ENCODE assay signal across 13 cellular contexts in the genomic region with DNA sequence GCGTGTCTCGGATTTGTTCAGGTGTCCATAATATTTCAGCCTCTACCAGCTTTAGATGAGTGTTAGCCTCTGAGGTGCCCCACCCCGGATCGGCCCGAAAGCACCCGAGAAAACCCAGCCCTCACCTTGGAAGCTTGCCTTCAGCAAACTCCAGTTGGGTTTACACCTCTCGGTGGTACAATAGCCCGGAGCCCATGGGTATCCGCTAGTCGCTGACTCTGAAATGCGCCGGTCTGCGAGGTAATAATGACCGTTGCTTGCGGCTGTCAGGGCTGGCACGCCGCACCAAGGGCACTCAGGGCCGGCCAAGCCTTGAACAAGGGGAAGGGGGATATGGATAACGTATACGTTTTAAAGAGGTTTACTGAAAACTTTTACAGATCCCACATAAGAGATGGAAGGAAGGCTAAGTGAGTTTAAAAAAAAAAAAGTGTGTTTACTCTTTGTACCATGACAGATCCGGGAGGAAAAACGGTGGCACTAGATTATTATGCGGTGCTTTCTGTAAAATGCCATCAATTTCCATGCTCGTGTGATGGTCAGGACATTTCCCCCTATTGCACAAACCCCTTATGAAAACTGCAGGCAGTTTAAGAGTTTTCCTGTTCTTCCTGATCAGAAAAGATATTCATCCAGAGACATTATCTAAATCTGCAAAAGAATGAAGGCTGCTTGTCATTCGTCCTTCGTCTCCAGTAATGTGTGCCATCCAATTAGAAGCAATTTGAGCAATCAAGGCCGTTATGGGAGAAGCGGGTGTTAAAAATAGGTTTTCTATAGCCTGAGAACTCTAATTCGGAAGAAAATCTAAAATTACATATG.
DNase-seq lines count a peak whose midpoint lies in the region; ATAC-seq, FAIRE-seq and TF ChIP-seq lines count a peak whose summit lies in the region.
"Had no signal": no experiment of that assay in that cellular context is flagged by ENCODE, and none has a peak within 500 bp of the region (broad histone marks: within the 10 kb centered on the region; RNA-seq: fewer than 3 reads in every experiment).

No MANE protein-coding gene starts in this region.

- H3K4me1 ChIP-seq in right cardiac atrium (ENCODE audit: control insufficient read depth, insufficient read depth, low read length), result peaks cover 2% of the 10 kb centered on the region
- peaks cover 6 to 27% (median 17%) of the 10 kb centered on the region in 4 experiments for H3K4me1 ChIP-seq in H1 (replicated peaks in 1 of 4; ENCODE audit: control insufficient read depth in 3 of 4, insufficient read depth in 4 of 4, low read length in 3 of 4)
- H3K4me1 ChIP-seq in neural progenitor cell, result peaks cover 12% of the 10 kb centered on the region

- H3K23me2 ChIP-seq in H1 (ENCODE audit: low read depth, low read length), result peaks cover 12% of the 10 kb centered on the region

- no peak overlapping the region for H2AK5ac ChIP-seq in H1 (ENCODE audit: low read depth, low read length)

- H2BK120ac ChIP-seq in H1 (replicated peaks; ENCODE audit: low read depth, low read length), result no peak overlapping the region

- intact Hi-C loops in right cardiac atrium (cut with DNase I), result loop anchor here in 3 of 4 donors (5.0 kb wide), 1 partner anchor 533 kb away; no protein-coding TSS in a partner anchor
- intact Hi-C loops in Right ventricle myocardium superior (cut with DNase I), result loop anchor here (10.0 kb wide), 1 partner anchor 110 kb away; no protein-coding TSS in a partner anchor

- no peak for TF ChIP-seq POLR2A in H1 (IDR thresholded peaks at IDR 0.05; ENCODE audit: control extremely low read depth in 1 of 2, low read depth in 2 of 2, low read length in 2 of 2)

- H4K91ac ChIP-seq in H1 (replicated peaks; ENCODE audit: insufficient read length, low read length), result no peak overlapping the region

- H3K79me1 ChIP-seq in H1 (ENCODE audit: low read depth, low read length), result no peaks in the 10 kb centered on the region

- H3K4ac ChIP-seq in H1 (replicated peaks; ENCODE audit: insufficient read length, low read depth, low read length), result no peak overlapping the region

- no peak overlapping the region for H2BK15ac ChIP-seq in H1 (ENCODE audit: low read length)

- H3K9ac ChIP-seq in H1 (replicated peaks in 1 of 4; ENCODE audit: extremely low read depth in 1 of 4, low read depth in 3 of 4, low read length in 3 of 4), result no peak overlapping the region
- no peak overlapping the region for H3K9ac ChIP-seq in neural progenitor cell

- FAIRE-seq in H1 (lab: Jason Lieb, UNC), result no peak

- TF ChIP-seq RAD21 in H1 (IDR thresholded peaks at IDR 0.05 in 1 of 2, conservative IDR thresholded peaks at IDR 0.05 in 1 of 2; ENCODE audit: low read depth in 2 of 2, low read length in 2 of 2), result no peak; a peak in 1 of 4 replicates

- 12% methylated on average over 29 of the region's 29 CpGs for WGBS in right cardiac atrium
- 9% methylated on average over 29 of the region's 29 CpGs; no CpG with 5 or more reads in 1 of the 2 experiments for WGBS in H1 (ENCODE audit: extremely low coverage in 1 of 2, insufficient coverage in 1 of 2, insufficient read length in 1 of 2, insufficient replicate concordance in 2 of 2, low coverage in 1 of 2, low lambda C conversion rate in 2 of 2, missing lambda C conversion rate in 1 of 2), 2 experiments

- H3K9me3 ChIP-seq in right cardiac atrium (ENCODE audit: control insufficient read depth, low read length), result no peaks in the 10 kb centered on the region
- H3K9me3 ChIP-seq in H1 (ENCODE audit: insufficient read depth in 2 of 2, low read depth in 1 of 2, low read length in 1 of 2), result no peaks in the 10 kb centered on the region
- H3K9me3 ChIP-seq in neural progenitor cell (ENCODE audit: low read depth), result no peaks in the 10 kb centered on the region
- H3K9me3 ChIP-seq: ovary, SJSA1 had no signal

- H3K27me3 ChIP-seq in right cardiac atrium (ENCODE audit: control insufficient read depth, insufficient read depth), result peaks cover 2% of the 10 kb centered on the region
- peaks cover 31 to 66% (median 54%) of the 10 kb centered on the region in 4 experiments for H3K27me3 ChIP-seq in H1 (replicated peaks in 1 of 4; ENCODE audit: control insufficient read depth in 3 of 4, extremely low read depth in 1 of 4, insufficient read depth in 3 of 4, low read length in 3 of 4)
- H3K27me3 ChIP-seq in neural progenitor cell, result peaks cover 90% of the 10 kb centered on the region
- H3K27me3 ChIP-seq: ovary, SJSA1 had no signal

- no peak overlapping the region for H4K8ac ChIP-seq in H1 (ENCODE audit: extremely low read depth, insufficient read depth, low read length)

- no peak overlapping the region for H3K23ac ChIP-seq in H1 (ENCODE audit: insufficient read length)

- H2AFZ ChIP-seq in H1 (ENCODE audit: low read length) (no peak overlapping the region), neural progenitor cell (replicated peaks) (no peak overlapping the region)

- no peak overlapping the region for H3K27ac Mint-ChIP-seq in neural progenitor cell
- H3K27ac Mint-ChIP-seq: activated CD8-positive, alpha-beta memory T cell treated with anti-CD3 and anti-CD28 coated beads, Interleukin-2, amount 10 ng/mL, durations not matched to agents 7 days and 5 days had no signal

- ATAC-seq in right cardiac atrium (no peak), Right ventricle myocardium superior (ENCODE audit: poor library complexity) (no peak), HG03571 (IDR thresholded peaks at IDR 0.05; ENCODE audit: unreplicated experiment) (no peak)
- ATAC-seq: activated CD8-positive, alpha-beta memory T cell treated with anti-CD3 and anti-CD28 coated beads, Interleukin-2, amount 10 ng/mL, durations not matched to agents 7 days and 5 days had no signal

- H3K9me3 Mint-ChIP-seq in neural progenitor cell, result no peaks in the 10 kb centered on the region

- CTCF ChIA-PET in H1 (lab: Charles Lee; ENCODE audit: partially characterized antibody), result interaction anchor here (0.9 to 2.6 kb wide), 11 partner anchors 45 to 547 kb away, joined by 3 to 13 read pairs (median 5); no protein-coding TSS in a partner anchor

- POLR2A ChIA-PET in H1 (lab: Charles Lee; ENCODE audit: partially characterized antibody), result no interaction called here

- H3K4me1 Mint-ChIP-seq in neural progenitor cell, result peaks cover 21% of the 10 kb centered on the region

- H2BK20ac ChIP-seq in H1 (ENCODE audit: low read length), result no peak overlapping the region

- H3F3A ChIP-seq in neural progenitor cell (ENCODE audit: low read depth), result peaks cover 18% of the 10 kb centered on the region

- peaks cover 22% of the 10 kb centered on the region for H3K27me3 Mint-ChIP-seq in neural progenitor cell (ENCODE audit: insufficient read depth, low read depth)

- peak overlapping the region; percentile 58 for H3K4me3 ChIP-seq in right cardiac atrium (ENCODE audit: low read length)
- peak overlapping the region in 1 of 4 experiments; percentile 55; a peak in 1 of 8 replicates for H3K4me3 ChIP-seq in H1 (ENCODE audit: extremely low read depth in 1 of 4, insufficient read depth in 2 of 4, low read depth in 3 of 4, low read length in 4 of 4)
- H3K4me3 ChIP-seq in neural progenitor cell, result no peak overlapping the region
- H3K4me3 ChIP-seq: SJSA1 had no signal

- H3K4me3 Mint-ChIP-seq in neural progenitor cell, result no peak overlapping the region

- no peak overlapping the region for H4K5ac ChIP-seq in H1 (ENCODE audit: insufficient read length, low read depth, low read length)

- no peak overlapping the region for H3K18ac ChIP-seq in H1 (ENCODE audit: extremely low read depth, low read length)

- peaks cover 2 to 4% of the 10 kb centered on the region in 2 experiments for H4K20me1 ChIP-seq in H1 (replicated peaks in 1 of 2; ENCODE audit: control insufficient read depth in 1 of 2, insufficient read depth in 2 of 2, low read length in 2 of 2)
- peaks cover 40% of the 10 kb centered on the region for H4K20me1 ChIP-seq in neural progenitor cell (ENCODE audit: low read depth)

- no peaks in the 10 kb centered on the region for H3K36me3 Mint-ChIP-seq in neural progenitor cell
- H3K36me3 Mint-ChIP-seq: activated CD8-positive, alpha-beta memory T cell treated with anti-CD3 and anti-CD28 coated beads, Interleukin-2, amount 10 ng/mL, durations not matched to agents 7 days and 5 days had no signal

- no peak for TF ChIP-seq CTCF in H1 (IDR thresholded peaks at IDR 0.05; ENCODE audit: control extremely low read depth in 1 of 3, insufficient read depth in 1 of 3, low read depth in 1 of 3, low read length in 3 of 3)
- TF ChIP-seq CTCF in neural progenitor cell (IDR thresholded peaks at IDR 0.05), result no peak

- H2BK5ac ChIP-seq in H1 (ENCODE audit: low read depth, low read length), result no peak overlapping the region

- H3K36me3 ChIP-seq in H1 (ENCODE audit: control insufficient read depth in 2 of 4, insufficient read depth in 4 of 4, low read length in 3 of 4), result no peaks in the 10 kb centered on the region
- H3K36me3 ChIP-seq in neural progenitor cell, result no peaks in the 10 kb centered on the region
- H3K36me3 ChIP-seq: ovary, SJSA1 had no signal

- TF ChIP-seq EP300 in H1 (IDR thresholded peaks at IDR 0.05; ENCODE audit: borderline replicate concordance in 1 of 2, low read depth in 2 of 2, low read length in 2 of 2), result no peak

- peak overlapping the region; percentile 69 to 72; a peak in 3 of 4 replicates for H3K4me2 ChIP-seq in H1 (ENCODE audit: insufficient read depth in 1 of 2, low read depth in 2 of 2, low read length in 2 of 2)
- no peak overlapping the region for H3K4me2 ChIP-seq in neural progenitor cell

- no peak overlapping the region for H3K14ac ChIP-seq in H1 (ENCODE audit: insufficient read length)

- H3K56ac ChIP-seq in H1 (replicated peaks; ENCODE audit: insufficient read length, low read depth, low read length), result no peak overlapping the region

- no peaks in the 10 kb centered on the region for H3K79me2 ChIP-seq in H1 (ENCODE audit: control insufficient read depth in 1 of 2, insufficient read depth in 2 of 2, low read length in 2 of 2)
- no peaks in the 10 kb centered on the region for H3K79me2 ChIP-seq in neural progenitor cell (ENCODE audit: low read depth)

- DNase-seq in right cardiac atrium (no peak), Right ventricle myocardium superior (no peak), H1 (ENCODE audit: low read depth in 1 of 2, low spot score in 2 of 2) (peak in 1 of 2 experiments; percentile 51), neural progenitor cell (ENCODE audit: low spot score) (peak; percentile 63), SK-N-DZ (ENCODE audit: low spot score) (no peak), NCI-H187 (lab: John Stamatoyannopoulos, UW) (no peak)
- no peak for DNase-seq in stimulated activated CD4-positive, alpha-beta T cell treated with anti-CD3 and anti-CD28 coated beads, Interleukin-12 subunit alpha, Interleukin-12 subunit beta, amount 100 ng/mL, for 4 hours
- DNase-seq: activated CD8-positive, alpha-beta memory T cell treated with anti-CD3 and anti-CD28 coated beads, Interleukin-2, amount 10 ng/mL, durations not matched to agents 7 days and 5 days; NCI-H446 treated with DMSO at 0.1 percent for 48 hours had no signal

- no peak overlapping the region for H3K27ac ChIP-seq in right cardiac atrium (ENCODE audit: low read length)
- no peak overlapping the region for H3K27ac ChIP-seq in H1 (ENCODE audit: low read depth, low read length)
- H3K27ac ChIP-seq in neural progenitor cell, result no peak overlapping the region
- H3K27ac ChIP-seq: C4-2B, ovary, SJSA1 had no signal

- H2BK12ac ChIP-seq in H1 (ENCODE audit: low read depth, low read length), result no peak overlapping the region

TF ChIP-seq in H1, 55 proteins besides CTCF, POLR2A, EP300 and RAD21 (continues in another document):
- peak; percentile 66 for TF ChIP-seq SUZ12 (IDR thresholded peaks at IDR 0.05; ENCODE audit: low read length)
